ENCODE assay signal across 8 cellular contexts in the genomic region with DNA sequence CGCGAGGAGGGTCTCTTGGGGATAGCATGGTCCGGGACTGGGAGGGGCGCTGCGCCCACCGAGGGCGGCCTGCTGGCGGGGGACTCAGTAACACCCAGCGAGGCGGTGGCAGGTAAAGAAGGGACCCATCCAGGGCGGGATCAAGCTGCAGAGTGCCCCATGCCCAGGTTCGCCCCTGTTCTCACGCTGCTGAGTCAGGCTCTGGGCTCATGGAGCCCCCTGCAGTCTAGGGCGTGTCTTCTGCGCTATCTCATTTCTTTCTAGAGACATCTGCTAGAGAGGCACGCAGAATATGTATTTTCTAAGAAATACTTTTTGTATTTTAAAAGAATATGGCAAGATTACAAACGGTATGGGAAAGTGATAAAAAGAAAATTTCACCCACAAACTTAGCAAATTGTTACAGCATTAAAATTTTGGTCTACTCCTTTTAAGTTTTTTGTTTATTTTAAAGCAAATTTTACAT. TPM values are rescaled to one million over a fixed set of nuclear protein-coding genes. Genes with fewer than 3 reads are reported as not detected.
A peak's percentile ranks its signal among the peaks of the same experiment; 100 is the strongest.
DNase-seq lines count a peak whose midpoint lies in the region; ATAC-seq lines count a peak whose summit lies in the region.

No MANE protein-coding gene starts in this region.

- H3K36me3 ChIP-seq in adipocyte (ENCODE audit: control insufficient read depth, insufficient read depth, low read length, severe bottlenecking), result peaks cover 9% of the 10 kb centered on the region
- H3K36me3 ChIP-seq in skeletal muscle tissue (ENCODE audit: control insufficient read depth in 3 of 3, insufficient read depth in 3 of 3, low read length in 3 of 3), result no peaks in the 10 kb centered on the region

- H3K4me3 ChIP-seq in adipocyte (ENCODE audit: low read length) (peak overlapping the region; percentile 93), iPS-11a (ENCODE audit: low read depth, low read length) (peak overlapping the region; percentile 62), skeletal muscle tissue (ENCODE audit: low read length in 3 of 3) (peak overlapping the region; percentile 79 to 89 (median 86))

- peak overlapping the region; percentile 92 for H3K27ac ChIP-seq in skeletal muscle tissue (ENCODE audit: low read depth, low read length)

- DNase-seq in activated gamma-delta T cell treated with Interleukin-2 at 50 U/mL for 16 hours (peak; percentile 8), activated gamma-delta T cell (lab: John Stamatoyannopoulos, UW) (no peak), NCI-H2171 (lab: John Stamatoyannopoulos, UW) (peak; percentile 61), adipocyte (ENCODE audit: low read depth) (peak; percentile 64)

- H3K9me3 ChIP-seq in adipocyte (ENCODE audit: control insufficient read depth, low read length) (peaks cover 10% of the 10 kb centered on the region), skeletal muscle tissue (ENCODE audit: control insufficient read depth in 3 of 3, low read length in 3 of 3) (no peaks in the 10 kb centered on the region)

- H3K9ac ChIP-seq in adipocyte (ENCODE audit: low read length) (peak overlapping the region; percentile 96), skeletal muscle tissue (ENCODE audit: low read depth in 1 of 3, low read length in 3 of 3) (peak overlapping the region; percentile 87 to 96 (median 96))

- H3K27me3 ChIP-seq in adipocyte (replicated peaks; ENCODE audit: control insufficient read depth, insufficient read depth, low read length) (no peaks in the 10 kb centered on the region), skeletal muscle tissue (ENCODE audit: control insufficient read depth in 3 of 3, insufficient read depth in 3 of 3, low read length in 3 of 3) (peaks cover under 1 to 3% (median 2%) of the 10 kb centered on the region in 3 donors)

- ATAC-seq in HG02642 (IDR thresholded peaks at IDR 0.05; ENCODE audit: poor library complexity, unreplicated experiment) (peak; percentile 42), HG02852 (IDR thresholded peaks at IDR 0.05; ENCODE audit: unreplicated experiment) (no peak)

- H3K4me1 ChIP-seq in adipocyte (ENCODE audit: control insufficient read depth, insufficient read depth, low read length) (peaks cover 43% of the 10 kb centered on the region), skeletal muscle tissue (ENCODE audit: control insufficient read depth in 3 of 3, insufficient read depth in 3 of 3, low read length in 3 of 3) (peaks cover 21 to 33% (median 31%) of the 10 kb centered on the region in 3 donors)

RNA-seq across cellular contexts. Expression of a gene that starts 0.9 kb away (rescaled TPM):
- 63.2 TPM for total RNA-seq in skeletal muscle tissue

RNA-seq across cellular contexts. Expression of a gene that starts 4.8 kb away (rescaled TPM):
- 28.7 TPM for total RNA-seq in skeletal muscle tissue
